Comparison of ENCODE assay signal across 14 cellular contexts in the genomic region with DNA sequence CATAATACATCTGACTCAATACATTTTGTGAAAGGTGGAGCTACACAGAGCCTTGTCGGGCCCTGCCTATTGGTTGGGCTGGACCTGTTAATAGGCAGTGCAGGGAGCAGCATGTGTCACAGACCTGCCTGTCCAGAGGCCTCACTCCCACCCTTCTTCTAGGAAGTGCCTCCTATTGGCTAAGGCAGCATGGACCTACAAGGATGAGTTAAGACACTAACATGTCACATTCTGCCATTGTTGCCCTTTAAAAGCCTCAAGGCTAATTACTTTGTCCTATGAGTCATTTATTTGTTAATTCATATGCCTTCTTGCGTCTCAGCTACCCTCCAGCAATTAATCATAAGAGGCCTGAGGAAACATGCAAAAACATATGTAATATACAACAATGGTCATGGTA. TPM values are rescaled to one million over a fixed set of nuclear protein-coding genes. Genes with fewer than 3 reads are reported as not detected.
DNase-seq lines count a peak whose midpoint lies in the region.
"Had no signal": no experiment of that assay in that cellular context is flagged by ENCODE, and none has a peak within 500 bp of the region (broad histone marks: within the 10 kb centered on the region; RNA-seq: fewer than 3 reads in every experiment).

No MANE protein-coding gene starts in this region.

- no peak overlapping the region for H3K4me2 ChIP-seq in mesendoderm (ENCODE audit: low read length)

- DNase-seq in EL (peak; percentile 75), LoVo (ENCODE audit: low spot score) (peak; percentile 25), amniotic epithelial cell (ENCODE audit: low read depth) (peak; percentile 67), mesendoderm (peak; percentile 18), NCI-H128 (lab: John Stamatoyannopoulos, UW; ENCODE audit: unreplicated experiment) (no peak), NCI-H187 (lab: John Stamatoyannopoulos, UW) (no peak), NCI-H2107 (lab: John Stamatoyannopoulos, UW) (no peak), cerebellar nuclear complex (lab: John Stamatoyannopoulos, UW) (no peak)
- DNase-seq: activated CD4-positive, alpha-beta memory T cell treated with anti-CD3 and anti-CD28 coated beads for 36 hours; DMS153; heart left ventricle; NCI-H748 treated with DMSO at 0.1 percent for 48 hours; stimulated activated CD4-positive, alpha-beta T cell treated with anti-CD3 and anti-CD28 coated beads, Interleukin-4, amount 100 ng/mL, for 1 hour; T-helper 1 cell had no signal

- H4K5ac ChIP-seq in mesendoderm (ENCODE audit: low read length): no peak overlapping the region

- no peak overlapping the region for H2AK5ac ChIP-seq in mesendoderm (ENCODE audit: low read length)

- no peak overlapping the region for H3K18ac ChIP-seq in mesendoderm (ENCODE audit: low read length)

- H3K4ac ChIP-seq in mesendoderm (ENCODE audit: low read depth, low read length): no peak overlapping the region

- no peak overlapping the region for H3K23ac ChIP-seq in mesendoderm (ENCODE audit: low read length)

- H3K9ac ChIP-seq in mesendoderm (ENCODE audit: low read length): no peak overlapping the region

- no peaks in the 10 kb centered on the region for H3K79me2 ChIP-seq in mesendoderm (ENCODE audit: control insufficient read depth, insufficient read depth, low read length)

- H2BK5ac ChIP-seq in mesendoderm (ENCODE audit: low read length): no peak overlapping the region

- no peak overlapping the region for H2BK120ac ChIP-seq in mesendoderm (ENCODE audit: low read depth, low read length)

- no peak overlapping the region for H3K4me3 ChIP-seq in mesendoderm (ENCODE audit: low read length)
- H3K4me3 ChIP-seq: heart left ventricle had no signal

- H3K27ac ChIP-seq in mesendoderm (ENCODE audit: low read depth, low read length): no peak overlapping the region

- no peak overlapping the region for H2BK15ac ChIP-seq in mesendoderm (replicated peaks; ENCODE audit: low read depth)

- no peak overlapping the region for H4K8ac ChIP-seq in mesendoderm (ENCODE audit: low read depth, low read length)

- H3K79me1 ChIP-seq in mesendoderm (ENCODE audit: low read length): no peaks in the 10 kb centered on the region

- WGBS in mesendoderm (ENCODE audit: extremely low coverage, insufficient coverage, low lambda C conversion rate): no CpG with 5 or more reads among the region's 2 CpGs

- no peak overlapping the region for H3K56ac ChIP-seq in mesendoderm (ENCODE audit: low read length)

- no peaks in the 10 kb centered on the region for H3K27me3 ChIP-seq in mesendoderm (ENCODE audit: insufficient read depth, low read length, poor library complexity)
- H3K27me3 ChIP-seq: heart left ventricle had no signal

- no peaks in the 10 kb centered on the region for H3K36me3 ChIP-seq in mesendoderm (ENCODE audit: control insufficient read depth, insufficient read depth, low read length)

- no peaks in the 10 kb centered on the region for H3K4me1 ChIP-seq in mesendoderm (ENCODE audit: control insufficient read depth, low read depth, low read length)

RNA-seq across cellular contexts. Expression of a gene that starts 33.4 kb away (rescaled TPM):
- polyA plus RNA-seq in mesendoderm (2013, experiment 1 of 2): 10.2 TPM
- 9.4 TPM for polyA plus RNA-seq in mesendoderm (2013, experiment 2 of 2)

Comparison
In these comparisons a context has a peak if more than half of its experiments do, and no peak if none do; other contexts are left out.
1. DNase-seq: peak in EL (single experiment), LoVo (single experiment), amniotic epithelial cell (single experiment) and mesendoderm (single experiment); none in NCI-H128 (single experiment), NCI-H187 (0 of 2), NCI-H2107 (single experiment) and cerebellar nuclear complex (0 of 2).